10 cellular contexts compared by ENCODE assay signal in the genomic region with DNA sequence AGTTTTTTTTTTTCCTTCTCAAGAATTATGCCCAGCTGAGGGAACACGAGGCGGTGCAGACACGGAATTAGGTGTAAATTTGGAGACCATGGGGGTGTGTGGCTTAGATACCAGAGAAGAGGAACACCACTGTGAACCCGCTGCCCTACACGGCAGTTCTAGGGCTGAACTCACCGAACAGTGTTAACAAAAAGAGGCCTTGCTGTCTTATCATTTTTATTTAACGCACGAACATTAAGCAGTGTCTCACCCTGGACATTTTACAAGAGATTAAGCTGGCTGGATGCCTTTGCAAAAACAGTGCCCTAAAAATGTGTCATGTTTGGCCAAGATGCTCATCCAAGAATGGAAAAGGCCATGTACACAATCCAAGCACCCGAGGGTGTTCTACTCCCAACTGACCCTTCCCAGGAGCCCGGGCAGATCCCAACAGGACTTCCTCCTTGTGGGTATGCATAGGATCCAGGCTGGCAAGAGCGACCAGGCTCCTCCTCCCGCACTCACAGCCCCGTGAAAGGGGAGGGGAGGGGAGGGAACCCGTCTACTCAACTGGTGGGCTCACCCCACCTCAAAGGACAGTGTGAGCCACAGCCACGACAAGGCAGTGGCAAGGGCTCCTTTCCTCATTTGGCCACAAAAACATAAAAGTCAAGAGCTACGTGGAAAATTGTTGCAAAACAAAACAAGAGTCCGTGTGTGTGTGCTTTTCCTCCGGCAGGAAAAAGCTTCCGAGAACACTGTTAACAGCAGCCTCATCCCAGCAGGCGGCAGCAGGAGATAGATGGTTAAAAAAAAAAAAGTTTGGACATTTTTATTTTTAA. TPM values are rescaled to one million over a fixed set of nuclear protein-coding genes. Genes with fewer than 3 reads are reported as not detected.
DNase-seq lines count a peak whose midpoint lies in the region; ATAC-seq and TF ChIP-seq lines count a peak whose summit lies in the region.
"Had no signal": no experiment of that assay in that cellular context is flagged by ENCODE, and none has a peak within 500 bp of the region (broad histone marks: within the 10 kb centered on the region; RNA-seq: fewer than 3 reads in every experiment).

No MANE protein-coding gene starts in this region.

- TF ChIP-seq CTCF in fibroblast of pulmonary artery (IDR thresholded peaks at IDR 0.05; ENCODE audit: low read length, missing control alignments) (peak; percentile 55), ovary (IDR thresholded peaks at IDR 0.05) (peak in 1 of 3 donors; percentile 30)

- no peaks in the 10 kb centered on the region for H3K27me3 ChIP-seq in ovary

- H3K27ac ChIP-seq in ovary, result peak overlapping the region; percentile 32 to 64

- no peaks in the 10 kb centered on the region for H3K36me3 ChIP-seq in ovary

- no peak for TF ChIP-seq POLR2A in ovary (IDR thresholded peaks at IDR 0.05)

- DNase-seq in CD1c-positive myeloid dendritic cell (ENCODE audit: extremely low spot score) (peak; percentile 85), SK-N-DZ (ENCODE audit: low spot score) (peak; percentile 4), fibroblast of pulmonary artery (ENCODE audit: low read depth) (peak; percentile 74), ovary (peak in 3 of 5 donors; percentile 37 to 54 (median 52)), amniotic stem cell (lab: John Stamatoyannopoulos, UW) (no peak), DMS153 treated with DMSO at 0.1 percent for 48 hours (lab: John Stamatoyannopoulos, UW; ENCODE audit: unreplicated experiment) (no peak)
- DNase-seq: central memory CD4-positive, alpha-beta T cell; SHP77 had no signal

- H3K4me1 ChIP-seq in ovary (ENCODE audit: insufficient read depth), result peaks cover 20% of the 10 kb centered on the region

- no peak for ATAC-seq in HG02938 (IDR thresholded peaks at IDR 0.05; ENCODE audit: unreplicated experiment)
- no peak for ATAC-seq in GM21423 (IDR thresholded peaks at IDR 0.05; ENCODE audit: unreplicated experiment)

- H3K9me3 ChIP-seq in ovary, result no peaks in the 10 kb centered on the region

- H3K4me3 ChIP-seq in fibroblast of pulmonary artery (replicated peaks; ENCODE audit: low read depth, low read length), result peak overlapping the region; percentile 45
- H3K4me3 ChIP-seq in ovary, result no peak overlapping the region

- TF ChIP-seq EP300 in ovary (IDR thresholded peaks at IDR 0.05), result no peak

- intact Hi-C loops in ovary (cut with DNase I), result loop anchor here in 1 of 4 donors (10.0 kb wide), 2 partner anchors 119 to 181 kb away; no protein-coding TSS in a partner anchor

- 6 to 9% (median 8%) methylated on average over 20 of the region's 20 CpGs for WGBS in ovary, 3 donors

RNA-seq across cellular contexts. Expression of a gene that starts 20.3 kb away (rescaled TPM):
- 4.1 and 4.3 TPM in 2 replicates for polyA plus RNA-seq in SK-N-DZ (2014; cell fraction: cytosol; rRNA removed)
- 5.5 and 5.8 TPM in 2 replicates for polyA plus RNA-seq in SK-N-DZ (2014; cell fraction: nucleus; rRNA removed)
- total RNA-seq in ovary, result 10 to 100 TPM; 24.2 to 58.6 (median 37.4) TPM
- polyA plus RNA-seq in ovary, result 10 to 100 TPM; 18.9 to 61.5 TPM

RNA-seq across cellular contexts. Expression of a gene that starts 54.3 kb away (rescaled TPM):
- 2.5 and 3.0 TPM in 2 replicates for polyA plus RNA-seq in SK-N-DZ (2014; cell fraction: cytosol; rRNA removed)
- polyA plus RNA-seq in SK-N-DZ (2014; cell fraction: nucleus; rRNA removed), result 6.3 and 9.7 TPM in 2 replicates
- 10 to 100 TPM in 1 of 7 donors, 1 to 10 TPM in 6; 5.2 to 10.9 (median 6.0) TPM for total RNA-seq in ovary
- 1 to 10 TPM; 2.0 to 2.2 TPM for polyA plus RNA-seq in ovary

Comparison
In these comparisons a context has a peak if more than half of its experiments do, and no peak if none do; other contexts are left out.
1. DNase-seq: peak in CD1c-positive myeloid dendritic cell (single experiment), SK-N-DZ (single experiment), fibroblast of pulmonary artery (single experiment) and ovary (3 of 5); none in amniotic stem cell (single experiment) and DMS153 treated with DMSO at 0.1 percent for 48 hours (single experiment).